8 cellular contexts compared by ENCODE assay signal in genomic region chr11:62805991-62806441, GRCh38. TPM values are rescaled to one million over a fixed set of nuclear protein-coding genes. Genes with fewer than 3 reads are reported as not detected.
DNase-seq lines count a peak whose midpoint lies in the region; ATAC-seq and TF ChIP-seq lines count a peak whose summit lies in the region.

No MANE protein-coding gene starts in this region.

- H3K4me3 Mint-ChIP-seq in activated CD4-positive, alpha-beta memory T cell treated with anti-CD3 and anti-CD28 coated beads, Interleukin-2, amount 10 ng/mL, durations not matched to agents 7 days and 5 days, result peak overlapping the region; percentile 90

- peak overlapping the region; percentile 86 for H3K27ac Mint-ChIP-seq in activated CD4-positive, alpha-beta memory T cell treated with anti-CD3 and anti-CD28 coated beads, Interleukin-2, amount 10 ng/mL, durations not matched to agents 7 days and 5 days

- no peaks in the 10 kb centered on the region for H3K9me3 Mint-ChIP-seq in activated CD4-positive, alpha-beta memory T cell treated with anti-CD3 and anti-CD28 coated beads, Interleukin-2, amount 10 ng/mL, durations not matched to agents 7 days and 5 days

- no peak for TF ChIP-seq POLR2A in gastroesophageal sphincter (IDR thresholded peaks at IDR 0.05)

- H3K27ac ChIP-seq in gastroesophageal sphincter, result peak overlapping the region; percentile 34 to 98 (median 96)
- H3K27ac ChIP-seq in rectal smooth muscle tissue (ENCODE audit: low read depth, low read length), result no peak overlapping the region

- H3K36me3 ChIP-seq in gastroesophageal sphincter (peaks cover 0 to 38% of the 10 kb centered on the region in 2 donors), rectal smooth muscle tissue (ENCODE audit: control insufficient read depth, insufficient read depth, low read length) (peaks cover 20% of the 10 kb centered on the region)

- H3K27me3 Mint-ChIP-seq in activated CD4-positive, alpha-beta memory T cell treated with anti-CD3 and anti-CD28 coated beads, Interleukin-2, amount 10 ng/mL, durations not matched to agents 7 days and 5 days, result no peaks in the 10 kb centered on the region

- H3K4me1 ChIP-seq in gastroesophageal sphincter, result peaks cover 0 to 43% (median 13%) of the 10 kb centered on the region in 3 donors
- H3K4me1 ChIP-seq in rectal smooth muscle tissue (ENCODE audit: control insufficient read depth, insufficient read depth, low read length), result peaks cover 11% of the 10 kb centered on the region

- H3K27me3 ChIP-seq in gastroesophageal sphincter (no peaks in the 10 kb centered on the region), rectal smooth muscle tissue (ENCODE audit: control insufficient read depth, insufficient read depth, low read length) (no peaks in the 10 kb centered on the region)

- H3K4me1 Mint-ChIP-seq in activated CD4-positive, alpha-beta memory T cell treated with anti-CD3 and anti-CD28 coated beads, Interleukin-2, amount 10 ng/mL, durations not matched to agents 7 days and 5 days, result peaks cover 40% of the 10 kb centered on the region

- TF ChIP-seq CTCF in AG10803 (conservative IDR thresholded peaks at IDR 0.05; ENCODE audit: low read length), result no peak
- TF ChIP-seq CTCF in gastroesophageal sphincter (IDR thresholded peaks at IDR 0.05), result no peak

- H3K4me3 ChIP-seq in AG10803 (ENCODE audit: low read length), result peak overlapping the region; percentile 74
- H3K4me3 ChIP-seq in gastroesophageal sphincter, result peak overlapping the region; percentile 77 to 99
- H3K4me3 ChIP-seq in rectal smooth muscle tissue (ENCODE audit: low read length), result peak overlapping the region; percentile 95

- CTCF ChIA-PET in activated CD4-positive, alpha-beta memory T cell treated with anti-CD3 and anti-CD28 coated beads, Interleukin-2, amount 10 ng/mL, durations not matched to agents 7 days and 5 days (lab: Charles Lee), result interaction anchor here (0.7 to 3.9 kb wide), 7 partner anchors 12 to 78 kb away, joined by 3 to 32 read pairs (median 5); partner anchors contain the start of genes HNRNPUL2, SLC3A2, TMEM179B and TTC9C

- no peak overlapping the region for H3K9ac ChIP-seq in rectal smooth muscle tissue (ENCODE audit: low read length)

- H3K9me3 ChIP-seq in gastroesophageal sphincter, result no peaks in the 10 kb centered on the region

- DNase-seq in AG10803 (ENCODE audit: low read depth), result no peak
- DNase-seq in HK-2 (ENCODE audit: unreplicated experiment), result peak; percentile 13
- peak; percentile 28 for DNase-seq in activated CD4-positive, alpha-beta memory T cell treated with anti-CD3 and anti-CD28 coated beads, Interleukin-2, amount 10 ng/mL, durations not matched to agents 7 days and 5 days
- no peak for DNase-seq in AG08396 (ENCODE audit: low spot score)
- no peak for DNase-seq in DMS153 treated with DMSO at 0.1 percent for 48 hours (lab: John Stamatoyannopoulos, UW; ENCODE audit: unreplicated experiment)

- no peak for TF ChIP-seq EP300 in gastroesophageal sphincter (IDR thresholded peaks at IDR 0.05)

- no peak for ATAC-seq in gastroesophageal sphincter
- ATAC-seq in GM21528 (IDR thresholded peaks at IDR 0.05; ENCODE audit: low FRiP score, unreplicated experiment), result no peak

- POLR2A ChIA-PET in activated CD4-positive, alpha-beta memory T cell treated with anti-CD3 and anti-CD28 coated beads, Interleukin-2, amount 10 ng/mL, durations not matched to agents 7 days and 5 days (lab: Charles Lee), result interaction anchor here (0.8 to 5.5 kb wide), 28 partner anchors 8 to 379 kb away, joined by 3 to 134 read pairs (median 6); partner anchors contain the start of genes BSCL2, C11orf98, CSKMT and GNG3

- H3K36me3 Mint-ChIP-seq in activated CD4-positive, alpha-beta memory T cell treated with anti-CD3 and anti-CD28 coated beads, Interleukin-2, amount 10 ng/mL, durations not matched to agents 7 days and 5 days (ENCODE audit: low read depth), result peaks cover 35% of the 10 kb centered on the region

- 11 to 44% methylated on average over 3 to 8 of the region's 11 CpGs for WGBS in gastroesophageal sphincter (ENCODE audit: low coverage in 1 of 2), 2 donors

RNA-seq across cellular contexts. Expression of gene NXF1, which starts 0.8 kb away (rescaled TPM):
- total RNA-seq in activated CD4-positive, alpha-beta memory T cell treated with anti-CD3 and anti-CD28 coated beads, Interleukin-2, amount 10 ng/mL, durations not matched to agents 7 days and 5 days, result 10 to 100 TPM; 80.3 to 82.4 TPM
- 10 to 100 TPM; 33.2 to 72.3 (median 57.2) TPM for total RNA-seq in gastroesophageal sphincter

RNA-seq across cellular contexts. Expression of gene TMEM223, which starts 14.2 kb away (rescaled TPM):
- total RNA-seq in activated CD4-positive, alpha-beta memory T cell treated with anti-CD3 and anti-CD28 coated beads, Interleukin-2, amount 10 ng/mL, durations not matched to agents 7 days and 5 days, result 10 to 100 TPM; 18.0 to 21.0 TPM
- 10 to 100 TPM; 17.0 to 25.8 (median 19.1) TPM for total RNA-seq in gastroesophageal sphincter

RNA-seq across cellular contexts. Expression of gene TMEM179B, which starts 18.8 kb away (rescaled TPM):
- total RNA-seq in activated CD4-positive, alpha-beta memory T cell treated with anti-CD3 and anti-CD28 coated beads, Interleukin-2, amount 10 ng/mL, durations not matched to agents 7 days and 5 days, result 10 to 100 TPM; 46.9 to 48.2 TPM
- total RNA-seq in gastroesophageal sphincter, result 10 to 100 TPM; 25.8 to 50.7 (median 33.9) TPM

RNA-seq across cellular contexts. Expression of gene STX5, which starts 25.8 kb away (rescaled TPM):
- total RNA-seq in activated CD4-positive, alpha-beta memory T cell treated with anti-CD3 and anti-CD28 coated beads, Interleukin-2, amount 10 ng/mL, durations not matched to agents 7 days and 5 days, result 10 to 100 TPM; 40.6 to 41.6 TPM
- total RNA-seq in gastroesophageal sphincter, result 10 to 100 TPM; 23.3 to 31.6 (median 27.8) TPM

RNA-seq across cellular contexts. Expression of gene TEX54, which starts 26.6 kb away (rescaled TPM):
- not detected for total RNA-seq in activated CD4-positive, alpha-beta memory T cell treated with anti-CD3 and anti-CD28 coated beads, Interleukin-2, amount 10 ng/mL, durations not matched to agents 7 days and 5 days
- not detected for total RNA-seq in gastroesophageal sphincter

Comparison
In these comparisons a context has a peak if more than half of its experiments do, and no peak if none do; other contexts are left out.
1. DNase-seq: peak in HK-2 (single experiment) and activated CD4-positive, alpha-beta memory T cell treated with anti-CD3 and anti-CD28 coated beads, Interleukin-2, amount 10 ng/mL, durations not matched to agents 7 days and 5 days (single experiment); none in AG10803 (single experiment), AG08396 (single experiment) and DMS153 treated with DMSO at 0.1 percent for 48 hours (single experiment).
2. Peak in every context shown above with its lines, with median percentiles within 50 percentile points of each other: H3K4me3 ChIP-seq.